3 cellular contexts compared by ENCODE assay signal in genomic region chr19:33520048-33520643, GRCh38.
TF ChIP-seq lines count a peak whose summit lies in the region.

No MANE protein-coding gene starts in this region.

TF ChIP-seq in A549, 52 proteins besides CTCF, POLR2A, EP300 and RAD21:
- TF ChIP-seq PHF8 (IDR thresholded peaks at IDR 0.05; ENCODE audit: borderline replicate concordance, low read depth), result no peak
- TF ChIP-seq FOXS1 (CRISPR knock-in tag; IDR thresholded peaks at IDR 0.05), result no peak
- TF ChIP-seq ZSCAN20 (CRISPR knock-in tag; IDR thresholded peaks at IDR 0.05), result no peak
- no peak for TF ChIP-seq RARB (CRISPR knock-in tag; IDR thresholded peaks at IDR 0.05)
- TF ChIP-seq MYC (IDR thresholded peaks at IDR 0.05; ENCODE audit: borderline replicate concordance, low read length), result no peak
- TF ChIP-seq SMC3 (IDR thresholded peaks at IDR 0.05), result no peak
- no peak for TF ChIP-seq CBX2 (IDR thresholded peaks at IDR 0.05; ENCODE audit: borderline replicate concordance, low read depth)
- no peak for TF ChIP-seq HDAC2 (IDR thresholded peaks at IDR 0.05)
- no peak for TF ChIP-seq ATOH8 (CRISPR knock-in tag; IDR thresholded peaks at IDR 0.05; ENCODE audit: low read depth)
- TF ChIP-seq HOXB13 (CRISPR knock-in tag; IDR thresholded peaks at IDR 0.05; ENCODE audit: low read depth), result no peak
- no peak for TF ChIP-seq RNF2 (IDR thresholded peaks at IDR 0.05; ENCODE audit: borderline replicate concordance, low read depth)
- no peak for TF ChIP-seq CHD2 (IDR thresholded peaks at IDR 0.05; ENCODE audit: low read length, partially characterized antibody)

TF ChIP-seq in GM23338, 12 proteins besides CTCF, POLR2A, EP300 and RAD21:
- TF ChIP-seq ETS1 (IDR thresholded peaks at IDR 0.05) (no peak), EZH2phosphoT487 (IDR thresholded peaks at IDR 0.05; ENCODE audit: unreplicated experiment) (no peak), ZNF331 (CRISPR knock-in tag; IDR thresholded peaks at IDR 0.05; ENCODE audit: low read depth) (no peak), CREB1 (CRISPR knock-in tag; IDR thresholded peaks at IDR 0.05; ENCODE audit: low read depth) (no peak), EZH2 (IDR thresholded peaks at IDR 0.05; ENCODE audit: low read depth, unreplicated experiment) (no peak), STAT1 (IDR thresholded peaks at IDR 0.05; ENCODE audit: unreplicated experiment) (no peak)

TF ChIP-seq in HepG2, 621 proteins besides CTCF, POLR2A, EP300 and RAD21:
- TF ChIP-seq ZNF34 (CRISPR knock-in tag; IDR thresholded peaks at IDR 0.05; ENCODE audit: borderline replicate concordance) (no peak), HNF4A (CRISPR knock-in tag; IDR thresholded peaks at IDR 0.05) (peak; percentile 63), PAXIP1 (CRISPR knock-in tag; conservative IDR thresholded peaks at IDR 0.05) (no peak), IKZF4 (CRISPR knock-in tag; IDR thresholded peaks at IDR 0.05; ENCODE audit: borderline replicate concordance, low read depth, not compliant biosample characterization) (no peak), ZNF768 (CRISPR knock-in tag; IDR thresholded peaks at IDR 0.05) (0 out of 2 replicates have a peak, but pooled peaks have one; percentile 18), HNF4G (IDR thresholded peaks at IDR 0.05; ENCODE audit: borderline replicate concordance, low read depth, low read length) (peak; percentile 42; the same call in 1 of the 2 replicates), HNF4G (CRISPR knock-in tag; IDR thresholded peaks at IDR 0.05; ENCODE audit: borderline replicate concordance, low read depth) (no peak), DMAP1 (CRISPR knock-in tag; IDR thresholded peaks at IDR 0.05) (no peak), KAT7 (CRISPR knock-in tag; IDR thresholded peaks at IDR 0.05; ENCODE audit: borderline replicate concordance) (no peak), SAP130 (CRISPR knock-in tag; IDR thresholded peaks at IDR 0.05; ENCODE audit: low read depth) (0 out of 2 replicates have a peak, but pooled peaks have one; percentile 20), ZNF7 (CRISPR knock-in tag; IDR thresholded peaks at IDR 0.05) (peak; percentile 68; the same call in 1 of the 2 replicates), KDM6A (CRISPR knock-in tag; IDR thresholded peaks at IDR 0.05; ENCODE audit: low read depth) (no peak), NONO (IDR thresholded peaks at IDR 0.05) (no peak), NONO (CRISPR knock-in tag; conservative IDR thresholded peaks at IDR 0.05) (0 out of 2 replicates have a peak, but pooled peaks have one; percentile 37), MXI1 (IDR thresholded peaks at IDR 0.05; ENCODE audit: borderline replicate concordance, low read depth, low read length) (peak; percentile 16; the same call in 1 of the 3 replicates)
